ENCODE assay signal across 8 cellular contexts in genomic region chr1:206461602-206462455, GRCh38. TPM values are rescaled to one million over a fixed set of nuclear protein-coding genes. Genes with fewer than 3 reads are reported as not detected.
A peak's percentile ranks its signal among the peaks of the same experiment; 100 is the strongest.
DNase-seq lines count a peak whose midpoint lies in the region; ATAC-seq and TF ChIP-seq lines count a peak whose summit lies in the region.

No MANE protein-coding gene starts in this region.

- H3K36me3 ChIP-seq in Karpas-422 (ENCODE audit: insufficient read depth, low read length) (peaks cover 27% of the 10 kb centered on the region; the same call in 1 of the 2 replicates), upper lobe of left lung (peaks cover 0 to 21% (median 10%) of the 10 kb centered on the region in 4 donors)

- DNase-seq in Right ventricle myocardium inferior (ENCODE audit: missing footprints), result no peak
- DNase-seq in cardiac septum (ENCODE audit: low spot score), result no peak
- DNase-seq in Karpas-422, result peak; percentile 93
- DNase-seq in RWPE1 (ENCODE audit: low spot score), result peak; percentile 81
- DNase-seq in activated T-helper 1 cell treated with anti-CD3 and anti-CD28 coated beads, Interleukin-2, amount 50 U/mL, for 16 hours (ENCODE audit: low read depth in 1 of 2, low spot score in 1 of 2), result peak; percentile 45 to 49
- peak; percentile 84 for DNase-seq in fibroblast of the aortic adventitia (ENCODE audit: low read depth)
- peak; percentile 81 for DNase-seq in omental fat pad (ENCODE audit: low spot score)
- peak in 1 of 2 donors; percentile 62 for DNase-seq in upper lobe of left lung

- H4K20me1 ChIP-seq in Karpas-422 (ENCODE audit: insufficient read depth, low read depth, low read length), result no peaks in the 10 kb centered on the region

- H3K4me3 ChIP-seq in Karpas-422 (ENCODE audit: low read length) (no peak overlapping the region), fibroblast of the aortic adventitia (ENCODE audit: low read depth, low read length) (no peak overlapping the region), upper lobe of left lung (no peak overlapping the region)

- H3K4me1 ChIP-seq in Karpas-422 (ENCODE audit: low read length) (peaks cover 39% of the 10 kb centered on the region), upper lobe of left lung (peaks cover 10 to 14% (median 11%) of the 10 kb centered on the region in 4 donors)

- POLR2A ChIA-PET in RWPE1 (lab: Yijun Ruan, JAX; ENCODE audit: low non-redundant PET), result interaction anchor here (0.5 kb wide), 1 partner anchor 16 kb away, joined by 3 read pairs; no protein-coding TSS in a partner anchor

- no peaks in the 10 kb centered on the region for H3K9me2 ChIP-seq in Karpas-422 (replicated peaks; ENCODE audit: insufficient read depth, low read length)

- no peak overlapping the region for H3K4me2 ChIP-seq in Karpas-422 (ENCODE audit: low read depth, low read length, poor library complexity, severe bottlenecking)

- H3K27ac ChIP-seq in Karpas-422 (ENCODE audit: low read length) (peak overlapping the region; percentile 58), RWPE1 (no peak overlapping the region), upper lobe of left lung (no peak overlapping the region)

- no peak for TF ChIP-seq EP300 in upper lobe of left lung (IDR thresholded peaks at IDR 0.05)

- no peaks in the 10 kb centered on the region for H3K9me3 ChIP-seq in Karpas-422 (ENCODE audit: low read length)
- no peaks in the 10 kb centered on the region for H3K9me3 ChIP-seq in upper lobe of left lung

- peak; percentile 88 for TF ChIP-seq CTCF in RWPE1 (conservative IDR thresholded peaks at IDR 0.05; ENCODE audit: low read depth)
- TF ChIP-seq CTCF in fibroblast of the aortic adventitia (IDR thresholded peaks at IDR 0.05; ENCODE audit: insufficient read depth, low read length), result peak; percentile 88
- TF ChIP-seq CTCF in omental fat pad (IDR thresholded peaks at IDR 0.05), result peak in 2 of 3 donors; percentile 53 to 86
- peak; percentile 76 to 86 (median 82) for TF ChIP-seq CTCF in upper lobe of left lung (IDR thresholded peaks at IDR 0.05)

- H3K27me3 ChIP-seq in Karpas-422 (ENCODE audit: low read length), result no peaks in the 10 kb centered on the region
- no peaks in the 10 kb centered on the region for H3K27me3 ChIP-seq in upper lobe of left lung

- H3K79me2 ChIP-seq in Karpas-422 (ENCODE audit: low read length), result no peaks in the 10 kb centered on the region

- intact Hi-C loops in Right ventricle myocardium inferior (cut with DNase I), result no loop called here
- intact Hi-C loops in cardiac septum (cut with DNase I), result no loop called here

- ATAC-seq in Right ventricle myocardium inferior (peak; percentile 69), omental fat pad (ENCODE audit: low FRiP score) (peak; percentile 37), upper lobe of left lung (ENCODE audit: low FRiP score in 2 of 2) (peak; percentile 80)

- CTCF ChIA-PET in RWPE1 (lab: Yijun Ruan, JAX), result interaction anchor here (0.5 to 2.3 kb wide), 24 partner anchors 9 to 572 kb away, joined by 3 to 29 read pairs (median 4); partner anchors contain the start of genes IKBKE and RASSF5

- no peak for TF ChIP-seq POLR2A in upper lobe of left lung (IDR thresholded peaks at IDR 0.05)

- H2AFZ ChIP-seq in Karpas-422 (ENCODE audit: low read length), result no peak overlapping the region

- H3K9ac ChIP-seq in Karpas-422 (ENCODE audit: low read length), result no peak overlapping the region

- 70 to 77% methylated on average over 9 of the region's 9 CpGs for WGBS in upper lobe of left lung, 2 donors

RNA-seq across cellular contexts. Expression of gene IKBKE, which starts 8.4 kb away (rescaled TPM):
- total RNA-seq in Right ventricle myocardium inferior (0.62 TPM), cardiac septum (0.97 TPM), fibroblast of the aortic adventitia (ENCODE audit: low replicate concordance) (11.5 and 67.9 TPM in 2 replicates), omental fat pad (1 to 10 TPM; 4.3 to 8.2 (median 5.6) TPM), upper lobe of left lung (10 to 100 TPM in 2 of 6 donors, 1 to 10 TPM in 4; 7.4 to 25.1 (median 9.2) TPM)
- 36.0 and 45.4 TPM in 2 replicates for total RNA-seq in Karpas-422 (2014; rRNA removed; shearing (Covaris generic); ENCODE audit: low replicate concordance)

RNA-seq across cellular contexts. Expression of gene RASSF5, which starts 45.5 kb away (rescaled TPM):
- total RNA-seq in Right ventricle myocardium inferior (5.3 TPM), cardiac septum (15.5 TPM), fibroblast of the aortic adventitia (ENCODE audit: low replicate concordance) (4.1 and 6.6 TPM in 2 replicates), omental fat pad (10 to 100 TPM in 3 of 4 donors, 1 to 10 TPM in 1; 9.7 to 16.1 (median 10.8) TPM), upper lobe of left lung (10 to 100 TPM; 47.2 to 61.1 (median 54.9) TPM)
- total RNA-seq in Karpas-422 (2014; rRNA removed; shearing (Covaris generic); ENCODE audit: low replicate concordance), result 27.2 and 29.5 TPM in 2 replicates

Comparison
In these comparisons a context has a peak if more than half of its experiments do, and no peak if none do; other contexts are left out.
1. DNase-seq: peak in Karpas-422 (single experiment), RWPE1 (single experiment), activated T-helper 1 cell treated with anti-CD3 and anti-CD28 coated beads, Interleukin-2, amount 50 U/mL, for 16 hours (2 of 2), fibroblast of the aortic adventitia (single experiment) and omental fat pad (single experiment); none in Right ventricle myocardium inferior (single experiment) and cardiac septum (single experiment).
2. Peak in every context shown above with its lines, with median percentiles within 50 percentile points of each other: ATAC-seq and CTCF ChIP-seq.